Comparison of ENCODE assay signal across 9 cellular contexts in genomic region chr20:46348972-46349741, GRCh38. TPM values are rescaled to one million over a fixed set of nuclear protein-coding genes. Genes with fewer than 3 reads are reported as not detected.
DNase-seq lines count a peak whose midpoint lies in the region; ATAC-seq and TF ChIP-seq lines count a peak whose summit lies in the region.
"Had no signal": no experiment of that assay in that cellular context is flagged by ENCODE, and none has a peak within 500 bp of the region (broad histone marks: within the 10 kb centered on the region; RNA-seq: fewer than 3 reads in every experiment).

No MANE protein-coding gene starts in this region.

- peaks cover under 1% of the 10 kb centered on the region for H3K27me3 ChIP-seq in BJ (ENCODE audit: control insufficient read depth, insufficient read depth, low read length)
- no peaks in the 10 kb centered on the region for H3K27me3 ChIP-seq in Peyer's patch
- H3K27me3 ChIP-seq in adipocyte (replicated peaks; ENCODE audit: control insufficient read depth, insufficient read depth, low read length), result peaks cover 2% of the 10 kb centered on the region
- H3K27me3 ChIP-seq in heart right ventricle, result peaks cover 0 to under 1% (median 0%) of the 10 kb centered on the region in 7 donors
- H3K27me3 ChIP-seq in psoas muscle (ENCODE audit: insufficient read depth in 3 of 3, low read length in 2 of 3), result no peaks in the 10 kb centered on the region

- TF ChIP-seq CTCF in BJ (IDR thresholded peaks at IDR 0.05; ENCODE audit: insufficient read depth, low read depth, low read length), result peak; percentile 80
- TF ChIP-seq CTCF in Peyer's patch (IDR thresholded peaks at IDR 0.05), result peak; percentile 28 to 60 (median 54)
- TF ChIP-seq CTCF in heart right ventricle (IDR thresholded peaks at IDR 0.05), result peak; percentile 58 to 89 (median 78)
- TF ChIP-seq CTCF in psoas muscle (IDR thresholded peaks at IDR 0.05), result peak; percentile 85

- H3K4me1 ChIP-seq in Peyer's patch, result peaks cover 0 to 12% (median 5%) of the 10 kb centered on the region in 4 donors
- H3K4me1 ChIP-seq in adipocyte (ENCODE audit: control insufficient read depth, insufficient read depth, low read length), result peaks cover 28% of the 10 kb centered on the region
- peaks cover 0 to 19% (median 8%) of the 10 kb centered on the region in 9 donors for H3K4me1 ChIP-seq in heart right ventricle
- H3K4me1 ChIP-seq in psoas muscle, result no peaks in the 10 kb centered on the region

- no peak overlapping the region for H3K4me3 ChIP-seq in BJ (ENCODE audit: low read depth, low read length)
- H3K4me3 ChIP-seq in Peyer's patch, result no peak overlapping the region
- H3K4me3 ChIP-seq in adipocyte (ENCODE audit: low read length), result no peak overlapping the region
- peak overlapping the region in 1 of 10 donors; percentile 8 for H3K4me3 ChIP-seq in heart right ventricle
- no peak overlapping the region for H3K4me3 ChIP-seq in psoas muscle
- H3K4me3 ChIP-seq: skin epidermis had no signal

- intact Hi-C loops in heart right ventricle (cut with DNase I) (loop anchor here (1.0 to 10.0 kb wide), 7 partner anchors 212 to 364 kb away; no protein-coding TSS in a partner anchor), psoas muscle (cut with DNase I) (loop anchor here (1.0 to 5.0 kb wide), 4 partner anchors 40 to 327 kb away; partner anchors contain the start of gene CDH22 (in 1 of the 2))

- no peak for TF ChIP-seq POLR2A in Peyer's patch (IDR thresholded peaks at IDR 0.05)

- CTCF ChIA-PET in BJ (lab: Yijun Ruan, JAX), result interaction anchor here (0.5 to 3.9 kb wide), 37 partner anchors 9 to 389 kb away, joined by 3 to 35 read pairs (median 6); partner anchors contain the start of gene ELMO2

- H3K9ac ChIP-seq in adipocyte (ENCODE audit: low read length), result peak overlapping the region; percentile 47

- H3K36me3 ChIP-seq in BJ (ENCODE audit: control insufficient read depth, insufficient read depth, low read length) (peaks cover 10% of the 10 kb centered on the region), Peyer's patch (peaks cover 0 to 23% (median 0%) of the 10 kb centered on the region in 3 donors), adipocyte (ENCODE audit: control insufficient read depth, insufficient read depth, low read length, severe bottlenecking) (peaks cover 22% of the 10 kb centered on the region), heart right ventricle (peaks cover 0 to 55% (median 12%) of the 10 kb centered on the region in 9 donors), psoas muscle (ENCODE audit: insufficient read depth in 1 of 2, low read depth in 1 of 2) (peaks cover 0 to 49% of the 10 kb centered on the region in 2 donors)

- no peak overlapping the region for H3K27ac ChIP-seq in Peyer's patch
- no peak overlapping the region for H3K27ac ChIP-seq in heart right ventricle
- H3K27ac ChIP-seq in psoas muscle, result no peak overlapping the region

- DNase-seq in BJ (ENCODE audit: low read depth) (no peak), HCEC 1CT (peak; percentile 21), Peyer's patch (peak; percentile 33 to 64 (median 63)), adipocyte (ENCODE audit: low read depth) (peak; percentile 78), heart right ventricle (peak; percentile 49 to 64), psoas muscle (peak; percentile 66 to 79), NCI-H226 (no peak)

- POLR2A ChIA-PET in BJ (lab: Charles Lee), result no interaction called here

- WGBS in heart right ventricle, 2 donors, result 34 to 43% methylated on average over 14 of the region's 14 CpGs
- 30 to 37% (median 34%) methylated on average over 14 of the region's 14 CpGs for WGBS in psoas muscle, 3 donors

- H3K9me3 ChIP-seq in Peyer's patch (no peaks in the 10 kb centered on the region), adipocyte (ENCODE audit: control insufficient read depth, low read length) (no peaks in the 10 kb centered on the region), heart right ventricle (no peaks in the 10 kb centered on the region), psoas muscle (no peaks in the 10 kb centered on the region)

- peak; percentile 48 to 77 (median 74) for ATAC-seq in heart right ventricle
- ATAC-seq in psoas muscle, result peak; percentile 62 to 85 (median 80)
- no peak for ATAC-seq in HG02884 (IDR thresholded peaks at IDR 0.05; ENCODE audit: unreplicated experiment)

RNA-seq across cellular contexts. Expression of gene CDH22, which starts 40.9 kb away (rescaled TPM):
- polyA plus RNA-seq in BJ (2011; rRNA removed) (not detected in 2 replicates), heart right ventricle (1 to 10 TPM in 1 of 2 donors, under 1 TPM in 1; 0.04 to 1.0 TPM), psoas muscle (1 to 10 TPM in 1 of 3 donors, under 1 TPM in 2; 0.17 to 1.2 (median 0.53) TPM)
- polyA minus RNA-seq in BJ (2011; rRNA and poly(A)+ RNA removed), result not detected in 2 replicates
- total RNA-seq in Peyer's patch (not detected), heart right ventricle (10 to 100 TPM in 1 of 10 donors, 1 to 10 TPM in 2, under 1 TPM in 7; 0.16 to 11.0 (median 0.64) TPM), psoas muscle (1 to 10 TPM in 1 of 4 donors, under 1 TPM in 3; 0.11 to 1.4 (median 0.47) TPM)

RNA-seq across cellular contexts. Expression of gene ELMO2, which starts 57.3 kb away (rescaled TPM):
- polyA plus RNA-seq in BJ (2011; rRNA removed) (46.8 and 62.2 TPM in 2 replicates), heart right ventricle (10 to 100 TPM; 17.2 to 20.2 TPM), psoas muscle (10 to 100 TPM; 21.2 to 49.4 (median 40.3) TPM)
- 49.3 and 61.5 TPM in 2 replicates for polyA minus RNA-seq in BJ (2011; rRNA and poly(A)+ RNA removed)
- total RNA-seq in Peyer's patch (10 to 100 TPM; 24.3 to 78.4 (median 26.4) TPM), heart right ventricle (10 to 100 TPM; 23.6 to 46.0 (median 28.9) TPM), psoas muscle (10 to 100 TPM; 36.7 to 60.7 (median 40.3) TPM)

Comparison
In these comparisons a context has a peak if more than half of its experiments do, and no peak if none do; other contexts are left out.
1. DNase-seq: peak in HCEC 1CT (single experiment), Peyer's patch (3 of 3), adipocyte (single experiment), heart right ventricle (2 of 2) and psoas muscle (2 of 2); none in BJ (single experiment) and NCI-H226 (single experiment).
2. Peak in every context shown above with its lines, with median percentiles within 50 percentile points of each other: CTCF ChIP-seq.